8 cellular contexts compared by ENCODE assay signal in genomic region chr1:156676820-156677615, GRCh38. TPM values are rescaled to one million over a fixed set of nuclear protein-coding genes. Genes with fewer than 3 reads are reported as not detected.
A peak's percentile ranks its signal among the peaks of the same experiment; 100 is the strongest.
DNase-seq lines count a peak whose midpoint lies in the region; ATAC-seq and TF ChIP-seq lines count a peak whose summit lies in the region.

TSS of gene NES (minus strand) at chr1:156677407. CDS start at chr1:156677264, 143 bp downstream.

- ATAC-seq in sciatic nerve (peak; percentile 90), GM18907 (IDR thresholded peaks at IDR 0.05; ENCODE audit: unreplicated experiment) (no peak)

- H2AFZ ChIP-seq in ACC112 (ENCODE audit: low read length, unreplicated experiment) = peak within 1 kb of the TSS; percentile 77

- DNase-seq in HEK293T (ENCODE audit: extremely low spot score) (peak; percentile 83), ascending aorta (ENCODE audit: low spot score in 2 of 2) (peak in 1 of 2 donors; percentile 86), sciatic nerve (ENCODE audit: low spot score) (peak; percentile 88), middle frontal gyrus (ENCODE audit: extremely low spot score, low spot score) (no peak)
- DNase-seq in activated CD4-positive, alpha-beta T cell treated with anti-CD3 and anti-CD28 coated beads, Interleukin-2, amount 50 U/mL, for 48 hours = no peak

- CTCF ChIA-PET in HEK293T (lab: Yijun Ruan, JAX) = interaction anchor here (1.0 to 6.6 kb wide), 9 partner anchors 12 to 52 kb away, joined by 3 to 70 read pairs (median 7); partner anchors contain the start of gene CRABP2

- H3K36me3 ChIP-seq in ACC112 (ENCODE audit: insufficient read depth, low read length) (no peaks in the 10 kb centered on the region), ascending aorta (peaks cover 0 to 11% of the 10 kb centered on the region in 2 donors)

- peak within 1 kb of the TSS; percentile 91 for H3K4me3 ChIP-seq in ACC112 (ENCODE audit: low read depth, low read length)
- H3K4me3 ChIP-seq in ascending aorta = peak within 1 kb of the TSS; percentile 51 to 70
- peak within 1 kb of the TSS; percentile 49 for H3K4me3 ChIP-seq in iPS-11a (ENCODE audit: low read depth, low read length)

- TF ChIP-seq CTCF in ascending aorta (IDR thresholded peaks at IDR 0.05) = no peak

- H3K79me2 ChIP-seq in ACC112 (ENCODE audit: control insufficient read depth, insufficient read depth, low read length, unreplicated experiment) = peaks cover 6% of the 10 kb centered on the region

- H3K4me1 ChIP-seq in ACC112 (ENCODE audit: control insufficient read depth, insufficient read depth, low read length, unreplicated experiment) (peaks cover 7% of the 10 kb centered on the region), ascending aorta (peaks cover 10 to 13% of the 10 kb centered on the region in 2 donors)

- no peaks in the 10 kb centered on the region for H3K9me3 ChIP-seq in ascending aorta

- intact Hi-C loops in ascending aorta (cut with DNase I) (no loop called here), sciatic nerve (cut with DNase I) (no loop called here)

- POLR2A ChIA-PET in HEK293T (lab: Yijun Ruan, JAX) = interaction anchor here (0.6 to 8.1 kb wide), 9 partner anchors 9 to 83 kb away, joined by 3 to 122 read pairs (median 7); partner anchors contain the start of genes CRABP2, HAPLN2, ISG20L2 and METTL25B

- H3K27ac ChIP-seq in ACC112 (ENCODE audit: low read depth, low read length) (no peak within 1 kb of the TSS), ascending aorta (peak within 1 kb of the TSS; percentile 71 to 78)

- H3K27me3 ChIP-seq in ACC112 (ENCODE audit: insufficient read depth, low read length) = peaks cover 4% of the 10 kb centered on the region; the same call in 1 of the 2 replicates
- H3K27me3 ChIP-seq in ascending aorta = no peaks in the 10 kb centered on the region

TF ChIP-seq in HEK293T, 16 proteins besides CTCF, POLR2A, EP300 and RAD21:
- no peak for TF ChIP-seq FOXK2 (IDR thresholded peaks at IDR 0.05)
- no peak for TF ChIP-seq SP1 (IDR thresholded peaks at IDR 0.05)
- TF ChIP-seq ELF4 (IDR thresholded peaks at IDR 0.05) = no peak
- no peak for TF ChIP-seq FOXM1 (IDR thresholded peaks at IDR 0.05; ENCODE audit: borderline replicate concordance)
- no peak for TF ChIP-seq LEF1 (IDR thresholded peaks at IDR 0.05; ENCODE audit: borderline replicate concordance)
- TF ChIP-seq SUZ12 (IDR thresholded peaks at IDR 0.05) = no peak
- TF ChIP-seq NFRKB (IDR thresholded peaks at IDR 0.05) = no peak
- no peak for TF ChIP-seq FOXA1 (IDR thresholded peaks at IDR 0.05)
- no peak for TF ChIP-seq BHLHE40 (IDR thresholded peaks at IDR 0.05; ENCODE audit: borderline replicate concordance)
- no peak; the same call in 1 of the 2 replicates for TF ChIP-seq PKNOX1 (IDR thresholded peaks at IDR 0.05)
- TF ChIP-seq ARNT (IDR thresholded peaks at IDR 0.05) = no peak
- TF ChIP-seq ZNF384 (IDR thresholded peaks at IDR 0.05) = no peak
- TF ChIP-seq CTBP1 (IDR thresholded peaks at IDR 0.05; ENCODE audit: borderline replicate concordance) = no peak
- TF ChIP-seq HDGF (IDR thresholded peaks at IDR 0.05; ENCODE audit: borderline replicate concordance) = no peak
- no peak for TF ChIP-seq TARDBP (IDR thresholded peaks at IDR 0.05)
- TF ChIP-seq L3MBTL2 (conservative IDR thresholded peaks at IDR 0.05) = no peak

RNA-seq across cellular contexts. Expression of gene NES, which starts in this region (rescaled TPM):
- total RNA-seq in ascending aorta = 74.1 TPM
- 126 TPM for total RNA-seq in sciatic nerve

Comparison
In these comparisons a context has a peak if more than half of its experiments do, and no peak if none do; other contexts are left out.
1. DNase-seq: peak in HEK293T (single experiment) and sciatic nerve (single experiment); none in activated CD4-positive, alpha-beta T cell treated with anti-CD3 and anti-CD28 coated beads, Interleukin-2, amount 50 U/mL, for 48 hours (0 of 2) and middle frontal gyrus (single experiment).
2. Peak in every context shown above with its lines, with median percentiles within 50 percentile points of each other: H3K4me3 ChIP-seq.